In the genomic region with DNA sequence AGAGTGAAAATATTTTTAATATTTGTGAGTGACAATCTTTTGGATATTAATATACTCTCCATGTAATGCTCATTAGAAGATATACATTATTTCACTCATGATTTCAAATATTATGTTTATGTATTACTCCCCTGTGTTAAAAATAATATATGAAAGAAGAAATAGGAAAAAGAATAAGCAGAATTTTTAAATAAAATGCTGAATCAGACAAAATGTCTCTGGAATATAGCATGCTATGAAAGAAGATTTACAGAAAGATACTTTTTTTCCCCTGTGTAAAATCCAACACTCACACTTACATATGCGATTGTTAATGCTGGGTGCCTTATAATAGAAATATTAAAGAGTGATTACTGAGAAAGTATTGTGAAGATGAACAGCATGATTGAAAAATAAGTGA, we compare ENCODE assay signal across 11 cellular contexts.
"Had no signal": no experiment of that assay in that cellular context is flagged by ENCODE, and none has a peak within 500 bp of the region (broad histone marks: within the 10 kb centered on the region; RNA-seq: fewer than 3 reads in every experiment).

No MANE protein-coding gene starts in this region.

- DNase-seq: GM23248, GOT3, H7, H9, HCEC 1CT, HFFc6 had no signal

- H3K9me3 ChIP-seq: HAP-1 had no signal

- FAIRE-seq: H1, H54 had no signal

- H2AFZ ChIP-seq: GM23248, GM23338 had no signal

- H3K9ac ChIP-seq: GM23248 had no signal

- ATAC-seq: GM23338, HCT116 had no signal

- H3K27ac Mint-ChIP-seq: GM23338, H9, HFFc6 had no signal

- H3K4me3 Mint-ChIP-seq: GM23338, H9, HFFc6 had no signal

- H3K4me2 ChIP-seq: GM23338 had no signal

- H3K36me3 ChIP-seq: HAP-1 had no signal

- H3K27ac ChIP-seq: GM23248 had no signal

- H3K4me3 ChIP-seq: GM23248, GM23338, HAP-1 had no signal

- H3K4me1 ChIP-seq: HAP-1 had no signal
